21 cellular contexts compared by ENCODE assay signal in the genomic region with DNA sequence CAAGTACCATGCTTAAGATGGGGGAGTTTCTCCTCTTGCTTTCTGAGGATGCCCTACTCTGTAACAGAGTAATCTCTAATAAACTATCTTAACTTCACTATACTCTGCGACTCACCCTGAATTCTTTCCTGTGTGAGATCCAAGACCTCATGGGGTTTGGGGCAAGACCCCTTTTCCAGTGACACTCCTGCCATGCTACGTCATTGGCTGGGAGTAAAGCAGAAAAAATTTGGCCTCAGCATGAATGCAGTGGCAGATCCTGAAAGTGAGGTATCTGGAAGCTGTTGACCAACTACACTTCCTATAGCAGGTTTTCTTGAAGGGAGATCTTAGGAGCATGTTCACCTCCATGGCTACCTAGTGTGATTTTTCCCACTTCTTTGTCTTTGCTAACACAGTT.
DNase-seq lines count a peak whose midpoint lies in the region; ATAC-seq and TF ChIP-seq lines count a peak whose summit lies in the region.
"Had no signal": no experiment of that assay in that cellular context is flagged by ENCODE, and none has a peak within 500 bp of the region (broad histone marks: within the 10 kb centered on the region; RNA-seq: fewer than 3 reads in every experiment).

No MANE protein-coding gene starts in this region.

- H2BK120ac ChIP-seq in mesenchymal stem cell (ENCODE audit: low read depth, low read length), result no peak overlapping the region

- H3K23ac ChIP-seq in mesenchymal stem cell (ENCODE audit: low read length in 2 of 2), result no peak overlapping the region

- peak overlapping the region in 1 of 2 experiments; percentile 77 for H2BK12ac ChIP-seq in mesenchymal stem cell (ENCODE audit: low read length in 2 of 2)

- no peaks in the 10 kb centered on the region for H3K79me1 ChIP-seq in mesenchymal stem cell (replicated peaks; ENCODE audit: low read length, poor library complexity, severe bottlenecking)

- no peak overlapping the region for H3K18ac ChIP-seq in mesenchymal stem cell (ENCODE audit: low read depth in 1 of 2, low read length in 2 of 2)

- H3K14ac ChIP-seq in mesenchymal stem cell (ENCODE audit: low read length in 2 of 2), result no peak overlapping the region

- H3K4me3 ChIP-seq in brain microvascular endothelial cell (ENCODE audit: low read depth, low read length) (no peak overlapping the region), mesenchymal stem cell (ENCODE audit: insufficient read depth in 1 of 2, low read depth in 1 of 2, low read length in 2 of 2) (no peak overlapping the region)
- H3K4me3 ChIP-seq: K562, transverse colon had no signal

- in situ Hi-C loops in brain microvascular endothelial cell (cut with HindIII; ENCODE audit: low pct_ligation_motif_present, low sequenced_read_pairs), result no loop called here

- H3K36me3 ChIP-seq in brain microvascular endothelial cell (replicated peaks) (no peaks in the 10 kb centered on the region), mesenchymal stem cell (ENCODE audit: control insufficient read depth in 1 of 2, insufficient read depth in 2 of 2, low read depth in 1 of 2, low read length in 2 of 2) (no peaks in the 10 kb centered on the region)
- H3K36me3 ChIP-seq: transverse colon had no signal

- H2AFZ ChIP-seq in mesenchymal stem cell (ENCODE audit: low read depth, low read length), result no peak overlapping the region

- H3K4me1 ChIP-seq in mesenchymal stem cell (ENCODE audit: control insufficient read depth, insufficient read depth, low read depth, low read length), result no peaks in the 10 kb centered on the region
- H3K4me1 ChIP-seq: transverse colon had no signal

- H3K4me2 ChIP-seq in mesenchymal stem cell (ENCODE audit: low read length, poor library complexity, severe bottlenecking), result no peak overlapping the region

- H2BK15ac ChIP-seq in mesenchymal stem cell (ENCODE audit: low read depth, poor library complexity, severe bottlenecking), result no peak overlapping the region

- TF ChIP-seq CTCF in brain microvascular endothelial cell (IDR thresholded peaks at IDR 0.05; ENCODE audit: low read depth, low read length, missing control alignments), result no peak

- peak overlapping the region; percentile 86 for H2BK5ac ChIP-seq in mesenchymal stem cell (ENCODE audit: low read depth, low read length, poor library complexity, severe bottlenecking)

- no peak overlapping the region for H3K4ac ChIP-seq in mesenchymal stem cell (ENCODE audit: low read depth in 1 of 2, low read length in 2 of 2)

- peaks cover 26% of the 10 kb centered on the region for H3K9me3 ChIP-seq in mesenchymal stem cell (ENCODE audit: control insufficient read depth, low read length)
- H3K9me3 ChIP-seq: transverse colon had no signal

- no peak overlapping the region for H3K9ac ChIP-seq in mesenchymal stem cell (ENCODE audit: low read length)

- peak overlapping the region; percentile 99 for H3K27ac ChIP-seq in brain microvascular endothelial cell
- H3K27ac ChIP-seq in mesenchymal stem cell (ENCODE audit: low read length, poor library complexity, severe bottlenecking), result peak overlapping the region; percentile 94

- H3K27me3 ChIP-seq in brain microvascular endothelial cell (replicated peaks), result no peaks in the 10 kb centered on the region
- peaks cover 0 to 24% of the 10 kb centered on the region in 2 experiments for H3K27me3 ChIP-seq in mesenchymal stem cell (ENCODE audit: control insufficient read depth in 1 of 2, insufficient read depth in 1 of 2, low read length in 2 of 2)
- H3K27me3 ChIP-seq: transverse colon had no signal

- H4K8ac ChIP-seq in mesenchymal stem cell (ENCODE audit: low read length), result no peak overlapping the region

- DNase-seq in A172 (ENCODE audit: low spot score) (peak; percentile 10), HS-27A (ENCODE audit: low read depth) (peak; percentile 2), brain microvascular endothelial cell (peak; percentile 33), mesenchymal stem cell (peak; percentile 1), NCI-H2227 treated with DMSO at 0.1 percent for 48 hours (lab: John Stamatoyannopoulos, UW) (no peak), H4 (ENCODE audit: low spot score) (no peak), SHP77 treated with DMSO at 0.1 percent for 48 hours (lab: John Stamatoyannopoulos, UW) (no peak)
- no peak for DNase-seq in stimulated activated naive CD8-positive, alpha-beta T cell treated with anti-CD3 and anti-CD28 coated beads, Interleukin-15, Interleukin-2, amounts not matched to agents 100 U/mL and 50 U/mL, for 24 hours
- DNase-seq: activated B cell treated with CpG ODN at 0.5 μM for 24 hours; activated CD8-positive, alpha-beta T cell treated with anti-CD3 and anti-CD28 coated beads, Interleukin-2, amount 10 ng/mL, durations not matched to agents 7 days and 5 days; activated T-cell treated with anti-CD3 and anti-CD28 coated beads, Interleukin-2, amount 50 U/mL, for 4 hours; C1 segment of cervical spinal cord; effector CD4-positive, alpha-beta T cell; head of caudate nucleus; midbrain; NCI-H2029; NCI-H510A treated with DMSO at 0.1 percent for 48 hours; stimulated activated naive CD4-positive, alpha-beta T cell treated with Interleukin-2 at 50 U/mL for 16 hours; transverse colon had no signal

- 60% methylated on average over 1 of the region's 2 CpGs for WGBS in mesenchymal stem cell

- no peak for ATAC-seq in stimulated activated naive CD8-positive, alpha-beta T cell treated with anti-CD3 and anti-CD28 coated beads, Interleukin-15, Interleukin-2, amounts not matched to agents 100 U/mL and 50 U/mL, for 24 hours
- ATAC-seq: activated CD8-positive, alpha-beta T cell treated with anti-CD3 and anti-CD28 coated beads, Interleukin-2, amount 10 ng/mL, durations not matched to agents 7 days and 5 days; activated T-cell treated with anti-CD3 and anti-CD28 coated beads, Interleukin-2, amount 50 U/mL, for 4 hours; K562; Right ventricle myocardium inferior had no signal

- H4K91ac ChIP-seq in mesenchymal stem cell (ENCODE audit: low read length), result peak overlapping the region; percentile 80

- H2AK5ac ChIP-seq in mesenchymal stem cell (ENCODE audit: low read length, severe bottlenecking), result peak overlapping the region; percentile 75

Comparison
In these comparisons a context has a peak if more than half of its experiments do, and no peak if none do; other contexts are left out.
1. DNase-seq: peak in A172 (single experiment), HS-27A (single experiment), brain microvascular endothelial cell (single experiment) and mesenchymal stem cell (single experiment); none in NCI-H2227 treated with DMSO at 0.1 percent for 48 hours (single experiment), H4 (single experiment), stimulated activated naive CD8-positive, alpha-beta T cell treated with anti-CD3 and anti-CD28 coated beads, Interleukin-15, Interleukin-2, amounts not matched to agents 100 U/mL and 50 U/mL, for 24 hours (single experiment) and SHP77 treated with DMSO at 0.1 percent for 48 hours (single experiment).